ENCODE assay signal across 18 cellular contexts in the genomic region with DNA sequence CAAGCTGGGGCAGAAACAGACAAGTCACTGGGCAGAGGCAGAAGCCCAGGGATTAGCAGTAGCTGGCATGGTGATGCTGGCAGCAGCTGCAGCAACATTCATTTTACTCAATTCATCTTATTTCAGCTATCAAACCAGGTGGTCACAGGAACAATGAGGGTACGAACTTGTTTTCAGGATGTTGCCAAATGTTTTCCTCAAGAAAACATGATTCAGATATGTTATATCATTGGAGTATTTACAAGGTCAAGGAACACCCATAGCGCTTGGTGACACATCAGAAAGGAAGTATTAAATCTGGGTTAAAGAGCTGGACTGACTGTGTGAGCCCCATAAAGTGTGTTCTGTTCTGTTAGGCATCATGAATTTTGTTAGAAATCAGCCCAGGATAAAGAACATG.
DNase-seq lines count a peak whose midpoint lies in the region; TF ChIP-seq lines count a peak whose summit lies in the region.
"Had no signal": no experiment of that assay in that cellular context is flagged by ENCODE, and none has a peak within 500 bp of the region (broad histone marks: within the 10 kb centered on the region; RNA-seq: fewer than 3 reads in every experiment).

No MANE protein-coding gene starts in this region.

- H3K4me3 Mint-ChIP-seq in neural crest cell: no peak overlapping the region
- H3K4me3 Mint-ChIP-seq: memory B cell, nephron progenitor cell had no signal

- TF ChIP-seq CTCF in neural crest cell (conservative IDR thresholded peaks at IDR 0.05) (no peak), left ventricle myocardium inferior (IDR thresholded peaks at IDR 0.05; ENCODE audit: borderline replicate concordance) (no peak)

- H3K27ac Mint-ChIP-seq in neural crest cell (ENCODE audit: unreplicated experiment): peak overlapping the region; percentile 1
- H3K27ac Mint-ChIP-seq: memory B cell, nephron progenitor cell had no signal

- peak; percentile 20 for DNase-seq in EH (ENCODE audit: low read depth)
- DNase-seq in NCI-H69 (lab: John Stamatoyannopoulos, UW): peak; percentile 37
- peak; percentile 24 for DNase-seq in epithelial cell of prostate (ENCODE audit: low read depth, low spot score)
- DNase-seq in neural crest cell (ENCODE audit: low read depth, low spot score): no peak
- DNase-seq in stimulated activated CD4-positive, alpha-beta T cell treated with anti-CD3 and anti-CD28 coated beads, Interleukin-2, amount 100 ng/mL, for 48 hours: no peak
- no peak for DNase-seq in activated CD4-positive, alpha-beta T cell treated with anti-CD3 and anti-CD28 coated beads, Interleukin-2, amount 50 U/mL, for 1 hour
- no peak for DNase-seq in left ventricle myocardium inferior
- no peak for DNase-seq in retina
- DNase-seq: activated CD8-positive, alpha-beta memory T cell treated with anti-CD3 and anti-CD28 coated beads for 24 hours; amniotic stem cell; BE2C; DMS79 treated with DMSO at 0.1 percent for 48 hours; GOT3; MM.1S; nephron progenitor cell; stimulated activated CD4-positive, alpha-beta T cell treated with anti-CD3 and anti-CD28 coated beads, Interleukin-1b, Interleukin-23, amount 100 ng/mL, for 48 hours; T-helper 1 cell had no signal

- H3K4me1 Mint-ChIP-seq in neural crest cell: peaks cover 5% of the 10 kb centered on the region
- H3K4me1 Mint-ChIP-seq: memory B cell had no signal

- H3K27me3 ChIP-seq in left ventricle myocardium inferior (ENCODE audit: low read depth): no peaks in the 10 kb centered on the region
- H3K27me3 ChIP-seq: BE2C had no signal

- H3K27me3 Mint-ChIP-seq in neural crest cell (ENCODE audit: low read depth): no peaks in the 10 kb centered on the region
- H3K27me3 Mint-ChIP-seq: memory B cell had no signal

- intact Hi-C loops in left ventricle myocardium inferior (cut with micrococcal nuclease): no loop called here

- H3K36me3 ChIP-seq in left ventricle myocardium inferior: no peaks in the 10 kb centered on the region
- H3K36me3 ChIP-seq: BE2C had no signal

- H3K4me3 ChIP-seq in left ventricle myocardium inferior: no peak overlapping the region

- peaks cover 10% of the 10 kb centered on the region for H3K9me3 Mint-ChIP-seq in neural crest cell

- peak overlapping the region; percentile 24 for H3K27ac ChIP-seq in epithelial cell of prostate
- no peak overlapping the region for H3K27ac ChIP-seq in left ventricle myocardium inferior (replicated peaks)

- peaks cover 11% of the 10 kb centered on the region for H3K9me3 ChIP-seq in left ventricle myocardium inferior (replicated peaks)
- H3K9me3 ChIP-seq: BE2C had no signal

- H3K36me3 Mint-ChIP-seq in neural crest cell (ENCODE audit: low read depth): peaks cover 7% of the 10 kb centered on the region
- H3K36me3 Mint-ChIP-seq: memory B cell had no signal

- H3K4me1 ChIP-seq in left ventricle myocardium inferior: no peaks in the 10 kb centered on the region
- H3K4me1 ChIP-seq: BE2C had no signal

Comparison
In these comparisons a context has a peak if more than half of its experiments do, and no peak if none do; other contexts are left out.
1. DNase-seq: peak in EH (single experiment), NCI-H69 (single experiment) and epithelial cell of prostate (single experiment); none in neural crest cell (single experiment), stimulated activated CD4-positive, alpha-beta T cell treated with anti-CD3 and anti-CD28 coated beads, Interleukin-2, amount 100 ng/mL, for 48 hours (0 of 2), activated CD4-positive, alpha-beta T cell treated with anti-CD3 and anti-CD28 coated beads, Interleukin-2, amount 50 U/mL, for 1 hour (single experiment), left ventricle myocardium inferior (single experiment) and retina (single experiment).